ENCODE assay signal across 8 cellular contexts in the genomic region with DNA sequence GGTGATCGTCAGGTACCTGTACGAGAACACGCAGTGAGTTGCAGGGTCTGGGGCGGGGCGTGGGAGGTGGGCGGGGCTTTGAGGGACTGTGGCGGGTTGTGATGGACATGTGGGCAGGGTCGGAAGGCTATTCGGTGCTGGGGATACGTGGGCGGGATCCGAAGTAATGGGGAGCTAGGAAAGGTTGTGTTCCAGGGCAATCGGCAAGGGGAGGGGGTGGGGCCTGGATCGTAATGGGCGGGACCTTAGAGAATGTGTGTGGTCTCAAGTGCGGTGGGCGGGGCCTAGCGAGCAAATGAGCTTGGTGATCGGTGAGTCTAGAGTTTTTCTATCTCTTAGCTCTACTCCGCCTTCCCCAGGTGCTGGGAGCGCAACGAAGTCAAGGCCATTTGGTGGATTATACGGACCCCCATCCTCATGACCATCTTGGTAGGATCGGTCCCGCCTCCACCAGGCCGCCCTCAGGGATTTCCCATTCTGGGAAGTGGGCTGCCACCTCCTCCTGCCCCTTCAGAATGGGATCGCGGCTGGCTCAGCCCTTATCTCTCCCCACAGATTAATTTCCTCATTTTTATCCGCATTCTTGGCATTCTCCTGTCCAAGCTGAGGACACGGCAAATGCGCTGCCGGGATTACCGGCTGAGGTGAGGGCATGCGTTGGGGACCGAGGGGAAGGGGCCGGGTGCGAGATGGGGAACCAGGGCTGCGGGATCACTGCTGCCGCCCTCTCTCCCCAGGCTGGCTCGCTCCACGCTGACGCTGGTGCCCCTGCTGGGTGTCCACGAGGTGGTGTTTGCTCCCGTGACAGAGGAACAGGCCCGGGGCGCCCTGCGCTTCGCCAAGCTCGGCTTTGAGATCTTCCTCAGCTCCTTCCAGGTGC. TPM values are rescaled to one million over a fixed set of nuclear protein-coding genes. Genes with fewer than 3 reads are reported as not detected.
DNase-seq lines count a peak whose midpoint lies in the region; ATAC-seq and TF ChIP-seq lines count a peak whose summit lies in the region.

No MANE protein-coding gene starts in this region.

- peak; percentile 48 for DNase-seq in AG08395 (ENCODE audit: low spot score)
- peak; percentile 93 for DNase-seq in NCI-H526 treated with DMSO at 0.1 percent for 48 hours (lab: John Stamatoyannopoulos, UW)
- peak; percentile 78 for DNase-seq in activated T-cell treated with anti-CD3 and anti-CD28 coated beads for 4 hours
- DNase-seq in epithelial cell of proximal tubule (ENCODE audit: low read depth), result peak; percentile 59
- DNase-seq in stimulated activated CD8-positive, alpha-beta memory T cell treated with anti-CD3 and anti-CD28 coated beads, Interleukin-7, amount 100 ng/mL, for 4 hours (ENCODE audit: low read depth in 2 of 2), result peak; percentile 77 to 83
- DNase-seq in NCI-H345 treated with DMSO at 0.1 percent for 48 hours (lab: John Stamatoyannopoulos, UW; ENCODE audit: unreplicated experiment), result no peak

- ATAC-seq in GM21447 (IDR thresholded peaks at IDR 0.05; ENCODE audit: unreplicated experiment), result peak; percentile 61

- peaks cover 13 to 15% of the 10 kb centered on the region in 2 donors for H3K4me1 ChIP-seq in mucosa of rectum (ENCODE audit: control insufficient read depth in 2 of 2, insufficient read depth in 2 of 2, low read length in 2 of 2)

- H3K9ac ChIP-seq in mucosa of rectum (ENCODE audit: low read depth in 1 of 2, low read length in 2 of 2), result peak overlapping the region in 1 of 2 donors; percentile 31

- H3K36me3 ChIP-seq in mucosa of rectum (ENCODE audit: control insufficient read depth in 2 of 2, insufficient read depth in 2 of 2, low read length in 2 of 2), result no peaks in the 10 kb centered on the region

- H3K27ac ChIP-seq in mucosa of rectum (ENCODE audit: low read depth in 2 of 2, low read length in 2 of 2), result peak overlapping the region in 1 of 2 donors; percentile 3

- H3K4me3 ChIP-seq in epithelial cell of proximal tubule (ENCODE audit: low read depth, low read length), result peak overlapping the region; percentile 56
- H3K4me3 ChIP-seq in mucosa of rectum (ENCODE audit: low read length in 2 of 2), result peak overlapping the region; percentile 33 to 58

- peaks cover 0 to 8% of the 10 kb centered on the region in 2 donors for H3K27me3 ChIP-seq in mucosa of rectum (ENCODE audit: control insufficient read depth in 2 of 2, insufficient read depth in 2 of 2, low read length in 2 of 2)

- TF ChIP-seq CTCF in epithelial cell of proximal tubule (conservative IDR thresholded peaks at IDR 0.05; ENCODE audit: low read depth, low read length), result no peak

- H3K9me3 ChIP-seq in mucosa of rectum (ENCODE audit: control insufficient read depth in 2 of 2, low read length in 2 of 2), result no peaks in the 10 kb centered on the region

RNA-seq across cellular contexts. Expression of gene GIPR, which starts 9.6 kb away (rescaled TPM):
- total RNA-seq in epithelial cell of proximal tubule, result 0.22 and 0.86 TPM in 2 replicates

RNA-seq across cellular contexts. Expression of gene SNRPD2, which starts 14.2 kb away (rescaled TPM):
- total RNA-seq in epithelial cell of proximal tubule, result 331 and 431 TPM in 2 replicates

RNA-seq across cellular contexts. Expression of gene QPCTL, which starts 14.9 kb away (rescaled TPM):
- total RNA-seq in epithelial cell of proximal tubule, result 19.3 and 25.2 TPM in 2 replicates

RNA-seq across cellular contexts. Expression of gene EML2, which starts 38.4 kb away (rescaled TPM):
- total RNA-seq in epithelial cell of proximal tubule, result 17.7 and 33.6 TPM in 2 replicates

RNA-seq across cellular contexts. Expression of gene FBXO46, which starts 53.1 kb away (rescaled TPM):
- 6.6 and 11.5 TPM in 2 replicates for total RNA-seq in epithelial cell of proximal tubule
